ENCODE assay signal across 19 cellular contexts in genomic region chr4:19266566-19266965, GRCh38.
"Had no signal": no experiment of that assay in that cellular context is flagged by ENCODE, and none has a peak within 500 bp of the region (broad histone marks: within the 10 kb centered on the region; RNA-seq: fewer than 3 reads in every experiment).

No MANE protein-coding gene starts in this region.

- H3K27me3 Mint-ChIP-seq: activated T-cell treated with anti-CD3 and anti-CD28 coated beads, Interleukin-2, amount 50 U/mL, for 24 hours; central memory CD8-positive, alpha-beta T cell; type B pancreatic cell had no signal

- H3K36me3 ChIP-seq: brain microvascular endothelial cell, left ventricle myocardium inferior, right lobe of liver had no signal

- H3K36me3 Mint-ChIP-seq: type B pancreatic cell had no signal

- H3K4me1 Mint-ChIP-seq: central memory CD8-positive, alpha-beta T cell; natural killer cell had no signal

- H3K27ac ChIP-seq: brain microvascular endothelial cell, left ventricle myocardium inferior, psoas muscle, right lobe of liver, SK-N-MC, VCaP had no signal

- DNase-seq: activated CD4-positive, alpha-beta T cell treated with anti-CD3 and anti-CD28 coated beads, Interleukin-2, amount 50 U/mL, for 48 hours; activated effector memory CD4-positive, alpha-beta T cell treated with Interleukin-2 at 50 U/mL for 16 hours; activated T-cell treated with anti-CD3 and anti-CD28 coated beads, Interleukin-2, amount 50 U/mL, for 24 hours; brain microvascular endothelial cell; effector CD8-positive, alpha-beta T cell; head of caudate nucleus; left ventricle myocardium inferior; natural killer cell; psoas muscle; right lobe of liver; stimulated activated naive CD8-positive, alpha-beta T cell treated with anti-CD3 and anti-CD28 coated beads, Interleukin-15, Interleukin-2, amounts not matched to agents 100 U/mL and 50 U/mL, for 24 hours; T-helper 1 cell; T1000 had no signal

- H3K27me3 ChIP-seq: brain microvascular endothelial cell, right lobe of liver had no signal

- H3K4me1 ChIP-seq: left ventricle myocardium inferior, psoas muscle, right lobe of liver had no signal

- H3K4me2 ChIP-seq: smooth muscle cell had no signal

- H3K9me3 ChIP-seq: left ventricle myocardium inferior, psoas muscle, right lobe of liver had no signal

- H3K4me3 ChIP-seq: left ventricle myocardium inferior, psoas muscle, right lobe of liver, SK-N-MC, smooth muscle cell had no signal

- H3K27ac Mint-ChIP-seq: activated naive CD4-positive, alpha-beta T cell treated with anti-CD3 and anti-CD28 coated beads, Interleukin-2, amount 50 U/mL, for 72 hours; activated T-cell treated with anti-CD3 and anti-CD28 coated beads, Interleukin-2, amount 50 U/mL, for 24 hours; natural killer cell had no signal

- H3K4me3 Mint-ChIP-seq: activated T-cell treated with anti-CD3 and anti-CD28 coated beads, Interleukin-2, amount 50 U/mL, for 24 hours; central memory CD8-positive, alpha-beta T cell; natural killer cell; type B pancreatic cell had no signal
